In the genomic region with DNA sequence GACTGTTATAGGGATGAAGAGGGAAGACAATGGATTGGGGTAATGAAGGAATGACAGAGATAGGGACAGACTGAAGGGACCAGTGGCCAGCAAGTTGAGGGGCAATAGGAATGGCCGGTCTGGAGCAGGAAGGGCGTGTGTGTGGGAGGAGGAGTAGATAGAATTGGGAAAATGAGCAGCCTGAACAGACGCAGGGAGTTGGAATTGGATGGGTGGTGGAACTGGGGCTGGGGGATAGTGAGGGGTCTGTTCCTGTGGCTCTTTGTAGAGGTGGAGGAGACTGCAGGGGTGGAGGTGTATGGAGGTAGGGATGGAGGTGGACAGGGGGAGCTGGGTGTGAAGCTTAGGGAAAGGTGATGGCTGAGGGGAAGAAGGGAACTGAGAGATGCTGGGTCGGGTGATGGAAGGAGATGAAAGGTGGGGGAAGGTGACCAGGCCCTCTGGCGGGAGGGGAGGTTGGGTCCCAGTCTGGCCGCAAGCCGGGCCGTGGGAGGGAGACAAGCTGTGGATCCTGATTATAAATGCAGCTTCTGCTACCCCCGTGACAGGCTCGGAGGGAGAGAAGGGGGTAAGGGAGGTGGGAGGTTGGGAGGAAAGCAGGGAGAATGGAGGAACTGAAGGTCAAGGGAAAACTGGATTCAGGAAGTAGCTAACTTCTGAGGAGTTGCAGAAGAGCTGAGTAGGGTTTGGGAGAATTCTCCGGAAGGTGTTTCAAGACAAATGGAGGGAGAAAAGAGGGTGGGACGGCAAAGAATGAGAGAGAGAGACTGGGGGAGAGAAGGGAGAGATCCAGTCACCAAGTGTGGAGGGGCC, we compare ENCODE assay signal across 8 cellular contexts. TPM values are rescaled to one million over a fixed set of nuclear protein-coding genes. Genes with fewer than 3 reads are reported as not detected.
DNase-seq lines count a peak whose midpoint lies in the region; ATAC-seq and TF ChIP-seq lines count a peak whose summit lies in the region.

No MANE protein-coding gene starts in this region.

- H3K27me3 Mint-ChIP-seq in neural crest cell (ENCODE audit: low read depth): no peaks in the 10 kb centered on the region

- intact Hi-C loops in posterior cingulate gyrus (cut with DNase I): loop anchor here (5.0 kb wide), 1 partner anchor 33 kb away; the partner anchor contains the start of gene KIFC1

- TF ChIP-seq CTCF in C4-2B (conservative IDR thresholded peaks at IDR 0.05): no peak
- TF ChIP-seq CTCF in OCI-LY1 (IDR thresholded peaks at IDR 0.05; ENCODE audit: low read length): no peak
- TF ChIP-seq CTCF in neural crest cell (conservative IDR thresholded peaks at IDR 0.05): no peak

- no peak overlapping the region for H2AFZ ChIP-seq in OCI-LY1 (ENCODE audit: low read length)

- peaks cover 45% of the 10 kb centered on the region for H3K4me1 ChIP-seq in OCI-LY1 (ENCODE audit: insufficient read depth, low read length, severe bottlenecking)
- no peaks in the 10 kb centered on the region for H3K4me1 ChIP-seq in endocrine pancreas (ENCODE audit: control insufficient read depth, insufficient read depth, low read length)

- ATAC-seq in HG03095 (IDR thresholded peaks at IDR 0.05; ENCODE audit: unreplicated experiment) (no peak), HG03521 (IDR thresholded peaks at IDR 0.05; ENCODE audit: unreplicated experiment) (no peak)

- H3K27ac ChIP-seq in C4-2B (peak overlapping the region; percentile 85), OCI-LY1 (ENCODE audit: low read depth, low read length, poor library complexity, severe bottlenecking) (no peak overlapping the region)

- H3K9ac ChIP-seq in OCI-LY1 (ENCODE audit: low read length) (peak overlapping the region; percentile 61), endocrine pancreas (ENCODE audit: control insufficient read depth, insufficient read depth, low read length) (peak overlapping the region; percentile 84)

- H3K79me2 ChIP-seq in OCI-LY1 (ENCODE audit: insufficient read depth, low read length): no peaks in the 10 kb centered on the region

- peak overlapping the region; percentile 95 for H3K4me3 Mint-ChIP-seq in neural crest cell

- no peaks in the 10 kb centered on the region for H3K9me2 ChIP-seq in OCI-LY1 (ENCODE audit: low read depth, low read length)

- DNase-seq in neural crest cell (ENCODE audit: low read depth, low spot score) (no peak), posterior cingulate gyrus (no peak)
- no peak for DNase-seq in stimulated activated CD4-positive, alpha-beta T cell treated with anti-CD3 and anti-CD28 coated beads, Interleukin-2, amount 100 ng/mL, for 24 hours

- peaks cover 13% of the 10 kb centered on the region for H3K36me3 Mint-ChIP-seq in neural crest cell (ENCODE audit: low read depth)

- H3K9me3 ChIP-seq in OCI-LY1 (ENCODE audit: low read length) (no peaks in the 10 kb centered on the region), endocrine pancreas (ENCODE audit: control insufficient read depth, low read length) (no peaks in the 10 kb centered on the region)

- H3K27me3 ChIP-seq in OCI-LY1 (ENCODE audit: insufficient read depth, low read length) (no peaks in the 10 kb centered on the region), endocrine pancreas (ENCODE audit: control insufficient read depth, insufficient read depth, low read length) (no peaks in the 10 kb centered on the region)

- H3K4me3 ChIP-seq in OCI-LY1 (ENCODE audit: low read depth, low read length, poor library complexity, severe bottlenecking) (peak overlapping the region; percentile 60), endocrine pancreas (ENCODE audit: control insufficient read depth, insufficient read depth, low read length) (peak overlapping the region; percentile 57)

- 0 out of 2 replicates have a peak, but pooled peaks cover 5% of the 10 kb centered on the region for H3F3A ChIP-seq in OCI-LY1 (ENCODE audit: insufficient read depth, low read length)

- no peaks in the 10 kb centered on the region for H4K20me1 ChIP-seq in OCI-LY1 (ENCODE audit: insufficient read depth, low read length)

- H3K4me1 Mint-ChIP-seq in neural crest cell: peaks cover 85% of the 10 kb centered on the region

- peak overlapping the region; percentile 70 for H3K4me2 ChIP-seq in OCI-LY1 (ENCODE audit: low read length)

- H3K9me3 Mint-ChIP-seq in neural crest cell: no peaks in the 10 kb centered on the region

- no peaks in the 10 kb centered on the region for H3K36me3 ChIP-seq in OCI-LY1 (ENCODE audit: insufficient read depth, low read length)
- H3K36me3 ChIP-seq in endocrine pancreas (ENCODE audit: control insufficient read depth, insufficient read depth, low read length): no peaks in the 10 kb centered on the region

- peak overlapping the region; percentile 86 for H3K27ac Mint-ChIP-seq in neural crest cell (ENCODE audit: unreplicated experiment)

RNA-seq across cellular contexts. Expression of gene SYNGAP1, which starts 5.2 kb away (rescaled TPM):
- 72.4 and 73.5 TPM in 2 replicates for total RNA-seq in neural crest cell

RNA-seq across cellular contexts. Expression of gene CUTA, which starts 7.2 kb away (rescaled TPM):
- total RNA-seq in neural crest cell: 319 and 326 TPM in 2 replicates

RNA-seq across cellular contexts. Expression of gene PHF1, which starts 14.2 kb away (rescaled TPM):
- 63.5 and 70.5 TPM in 2 replicates for total RNA-seq in neural crest cell

RNA-seq across cellular contexts. Expression of gene ZBTB9, which starts 29.3 kb away (rescaled TPM):
- total RNA-seq in neural crest cell: 18.4 and 21.1 TPM in 2 replicates

RNA-seq across cellular contexts. Expression of gene KIFC1, which starts 33.4 kb away (rescaled TPM):
- total RNA-seq in neural crest cell: 123 and 124 TPM in 2 replicates
